ENCODE assay signal across 22 cellular contexts in the genomic region with DNA sequence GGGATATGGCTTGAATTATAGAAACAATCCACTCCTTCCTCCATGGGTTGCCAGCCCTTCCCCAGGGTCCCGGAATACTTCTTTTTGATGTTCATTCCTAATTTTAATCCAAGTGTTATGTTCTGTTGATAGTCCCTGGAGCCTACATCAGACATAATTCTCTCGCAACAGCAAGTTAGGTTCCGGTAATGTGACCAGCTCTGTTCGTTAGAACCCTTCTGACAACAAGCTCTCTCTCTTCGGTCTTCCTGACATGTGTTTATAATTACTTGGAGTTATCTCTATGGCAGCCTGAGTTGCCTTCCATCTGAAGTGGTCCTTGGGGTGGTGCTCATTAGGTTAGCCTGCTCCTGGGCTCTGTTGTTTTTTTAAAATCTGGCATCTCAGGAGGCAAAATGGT.
DNase-seq lines count a peak whose midpoint lies in the region; ATAC-seq and TF ChIP-seq lines count a peak whose summit lies in the region.
"Had no signal": no experiment of that assay in that cellular context is flagged by ENCODE, and none has a peak within 500 bp of the region (broad histone marks: within the 10 kb centered on the region; RNA-seq: fewer than 3 reads in every experiment).

No MANE protein-coding gene starts in this region.

- H3K4me3 ChIP-seq in IMR-90 (ENCODE audit: insufficient read depth, low read depth, low read length) (no peak overlapping the region), smooth muscle cell (no peak overlapping the region), foreskin fibroblast (ENCODE audit: low read depth in 1 of 2, low read length in 2 of 2) (no peak overlapping the region)
- H3K4me3 ChIP-seq: colonic mucosa, right lobe of liver, thyroid gland had no signal

- peaks cover 28% of the 10 kb centered on the region for H3K9me3 Mint-ChIP-seq in activated T-cell treated with anti-CD3 and anti-CD28 coated beads, Interleukin-2, amount 50 U/mL, for 24 hours
- H3K9me3 Mint-ChIP-seq in activated T-cell treated with anti-CD3 and anti-CD28 coated beads, Interleukin-2, amount 50 U/mL, for 4 hours, result peaks cover 8% of the 10 kb centered on the region
- peaks cover 10% of the 10 kb centered on the region for H3K9me3 Mint-ChIP-seq in activated CD8-positive, alpha-beta T cell treated with anti-CD3 and anti-CD28 coated beads for 36 hours

- H2AK5ac ChIP-seq in IMR-90 (ENCODE audit: low read depth, low read length), result no peak overlapping the region

- H3K14ac ChIP-seq in IMR-90 (replicated peaks; ENCODE audit: low read depth, low read length), result peak overlapping the region; percentile 2; the same call in 1 of the 2 replicates

- peaks cover 36% of the 10 kb centered on the region for H3K36me3 Mint-ChIP-seq in activated T-cell treated with anti-CD3 and anti-CD28 coated beads, Interleukin-2, amount 50 U/mL, for 24 hours (ENCODE audit: low read depth)
- H3K36me3 Mint-ChIP-seq in activated T-cell treated with anti-CD3 and anti-CD28 coated beads, Interleukin-2, amount 50 U/mL, for 4 hours (ENCODE audit: insufficient read depth), result peaks cover 4% of the 10 kb centered on the region
- H3K36me3 Mint-ChIP-seq in activated CD8-positive, alpha-beta T cell treated with anti-CD3 and anti-CD28 coated beads for 36 hours (ENCODE audit: low read depth), result peaks cover 3% of the 10 kb centered on the region

- H2BK120ac ChIP-seq in IMR-90 (ENCODE audit: low read depth, low read length), result 0 out of 2 replicates have a peak overlapping the region, but pooled peaks have one; percentile 25

- no peak overlapping the region for H2BK5ac ChIP-seq in IMR-90 (ENCODE audit: low read depth, low read length, poor library complexity, severe bottlenecking)

- intact Hi-C loops in IMR-90 (cut with micrococcal nuclease), result no loop called here
- intact Hi-C loops in activated CD8-positive, alpha-beta T cell treated with anti-CD3 and anti-CD28 coated beads for 36 hours (cut with micrococcal nuclease), result no loop called here

- H2BK20ac ChIP-seq in IMR-90 (ENCODE audit: low read depth, low read length), result no peak overlapping the region

- peaks cover 96% of the 10 kb centered on the region for H3K4me1 Mint-ChIP-seq in activated T-cell treated with anti-CD3 and anti-CD28 coated beads, Interleukin-2, amount 50 U/mL, for 24 hours (ENCODE audit: low read depth)
- peaks cover 76% of the 10 kb centered on the region for H3K4me1 Mint-ChIP-seq in activated T-cell treated with anti-CD3 and anti-CD28 coated beads, Interleukin-2, amount 50 U/mL, for 4 hours (ENCODE audit: low read depth)
- peaks cover 69% of the 10 kb centered on the region for H3K4me1 Mint-ChIP-seq in activated CD8-positive, alpha-beta T cell treated with anti-CD3 and anti-CD28 coated beads for 36 hours (ENCODE audit: low read depth)

- TF ChIP-seq CTCF in IMR-90 (conservative IDR thresholded peaks at IDR 0.05; ENCODE audit: low read depth, low read length) (no peak), smooth muscle cell (IDR thresholded peaks at IDR 0.05; ENCODE audit: borderline replicate concordance, insufficient read depth, poor library complexity, severe bottlenecking) (no peak), foreskin fibroblast (IDR thresholded peaks at IDR 0.05; ENCODE audit: low read depth, low read length) (no peak)
- TF ChIP-seq CTCF in activated CD8-positive, alpha-beta T cell treated with anti-CD3 and anti-CD28 coated beads for 36 hours (IDR thresholded peaks at IDR 0.05), result no peak

- POLR2A ChIA-PET in IMR-90 (lab: Charles Lee; ENCODE audit: unreplicated experiment), result no interaction called here
- POLR2A ChIA-PET in activated CD8-positive, alpha-beta T cell treated with anti-CD3 and anti-CD28 coated beads for 36 hours (lab: Charles Lee), result interaction anchor here (1.4 kb wide), 1 partner anchor 9 kb away, joined by 3 read pairs; no protein-coding TSS in a partner anchor

- BruUV-seq in IMR-90 (replicated peaks; lab: Mats Ljungman, UMichigan), result no TSS peak

- H3K18ac ChIP-seq in IMR-90 (ENCODE audit: low read depth, low read length), result no peak overlapping the region

- 100% methylated on average over 3 of the region's 5 CpGs; no CpG with 5 or more reads in 1 of the 2 experiments for WGBS in IMR-90 (ENCODE audit: extremely low coverage in 2 of 2, insufficient read length in 1 of 2), 2 experiments
- 63% methylated on average over 5 of the region's 5 CpGs for WGBS in smooth muscle cell (ENCODE audit: low lambda C conversion rate)

- no peak for TF ChIP-seq POLR2A in IMR-90 (IDR thresholded peaks at IDR 0.05; ENCODE audit: low read depth, low read length)

- H4K91ac ChIP-seq in IMR-90 (ENCODE audit: insufficient read depth, low read depth, low read length), result no peak overlapping the region

- peaks cover 7% of the 10 kb centered on the region for H3F3A ChIP-seq in smooth muscle cell (ENCODE audit: low read depth)

- H3K23ac ChIP-seq in IMR-90 (ENCODE audit: low read depth, low read length), result no peak overlapping the region

- peaks cover 16% of the 10 kb centered on the region for H3K4me1 ChIP-seq in IMR-90 (ENCODE audit: control insufficient read depth, insufficient read depth, low read length)
- peaks cover 11% of the 10 kb centered on the region for H3K4me1 ChIP-seq in smooth muscle cell (ENCODE audit: low read depth)
- H3K4me1 ChIP-seq: colonic mucosa, right lobe of liver, thyroid gland had no signal

- H3K9me3 ChIP-seq in IMR-90 (ENCODE audit: control insufficient read depth, insufficient read depth, low read length) (no peaks in the 10 kb centered on the region), smooth muscle cell (replicated peaks; ENCODE audit: low read depth) (no peaks in the 10 kb centered on the region)
- H3K9me3 ChIP-seq: colonic mucosa, right lobe of liver, thyroid gland had no signal

- H3K4me2 ChIP-seq in IMR-90 (ENCODE audit: low read depth, low read length) (no peak overlapping the region), smooth muscle cell (no peak overlapping the region)

- H3K4me3 Mint-ChIP-seq in activated T-cell treated with anti-CD3 and anti-CD28 coated beads, Interleukin-2, amount 50 U/mL, for 24 hours, result no peak overlapping the region
- no peak overlapping the region for H3K4me3 Mint-ChIP-seq in activated T-cell treated with anti-CD3 and anti-CD28 coated beads, Interleukin-2, amount 50 U/mL, for 4 hours
- no peak overlapping the region for H3K4me3 Mint-ChIP-seq in activated CD8-positive, alpha-beta T cell treated with anti-CD3 and anti-CD28 coated beads for 36 hours
- H3K4me3 Mint-ChIP-seq: T-helper 17 cell had no signal

- peaks cover 0 to 9% of the 10 kb centered on the region in 2 experiments; a peak in 2 of 4 replicates for H3K79me1 ChIP-seq in IMR-90 (ENCODE audit: low read depth in 1 of 2, low read length in 2 of 2)

- peaks cover 18% of the 10 kb centered on the region for H3K9me1 ChIP-seq in IMR-90 (ENCODE audit: insufficient read depth, low read length)

- no peak for TF ChIP-seq RAD21 in IMR-90 (IDR thresholded peaks at IDR 0.05; ENCODE audit: low read length)

- H3K36me3 ChIP-seq in IMR-90 (ENCODE audit: control insufficient read depth, insufficient read depth, low read length) (no peaks in the 10 kb centered on the region), smooth muscle cell (ENCODE audit: low read depth) (no peaks in the 10 kb centered on the region)
- H3K36me3 ChIP-seq: colonic mucosa, right lobe of liver, thyroid gland had no signal

- no peak overlapping the region for H3K9ac ChIP-seq in IMR-90 (ENCODE audit: low read depth, low read length)
- no peak overlapping the region for H3K9ac ChIP-seq in smooth muscle cell (ENCODE audit: low read depth)

- H3K79me2 ChIP-seq in smooth muscle cell (ENCODE audit: low read depth), result no peaks in the 10 kb centered on the region

- dilution Hi-C loops in IMR-90 (cut with HindIII; ENCODE audit: low sequenced_read_pairs, unreplicated experiment), result no loop called here

- H4K8ac ChIP-seq in IMR-90 (ENCODE audit: low read depth in 2 of 2, low read length in 2 of 2), result no peak overlapping the region; a peak in 1 of 4 replicates

- peak overlapping the region; percentile 29; the same call in 2 of the 3 replicates for H2BK15ac ChIP-seq in IMR-90 (ENCODE audit: low read depth, low read length)

- H4K20me1 ChIP-seq in IMR-90 (ENCODE audit: insufficient read depth, low read length), result no peaks in the 10 kb centered on the region
- H4K20me1 ChIP-seq in smooth muscle cell (ENCODE audit: low read depth), result no peaks in the 10 kb centered on the region

- no peak overlapping the region for H3K4ac ChIP-seq in IMR-90 (ENCODE audit: low read depth, low read length)

- H3K56ac ChIP-seq in IMR-90 (ENCODE audit: extremely low read depth, insufficient read depth, low read length), result no peak overlapping the region

- in situ Hi-C loops in IMR-90 (cut with MboI; ENCODE audit: low sequenced_read_pairs), result no loop called here

- H4K5ac ChIP-seq in IMR-90 (ENCODE audit: low read depth, low read length), result no peak overlapping the region

- no peaks in the 10 kb centered on the region for H3K27me3 ChIP-seq in IMR-90 (ENCODE audit: control insufficient read depth, insufficient read depth, low read length)
- H3K27me3 ChIP-seq in smooth muscle cell (ENCODE audit: low read depth), result no peaks in the 10 kb centered on the region
- H3K27me3 ChIP-seq: colonic mucosa, right lobe of liver, thyroid gland had no signal

- H2AFZ ChIP-seq in IMR-90 (replicated peaks; ENCODE audit: low read length, poor library complexity) (no peak overlapping the region), smooth muscle cell (ENCODE audit: low read depth) (peak overlapping the region; percentile 14)

- no peak overlapping the region for H2AK9ac ChIP-seq in IMR-90 (replicated peaks; ENCODE audit: low read depth, low read length, poor library complexity)

- peak overlapping the region; percentile 90 for H3K27ac Mint-ChIP-seq in activated T-cell treated with anti-CD3 and anti-CD28 coated beads, Interleukin-2, amount 50 U/mL, for 24 hours
- H3K27ac Mint-ChIP-seq in activated CD8-positive, alpha-beta T cell treated with anti-CD3 and anti-CD28 coated beads for 36 hours, result peak overlapping the region; percentile 65
- H3K27ac Mint-ChIP-seq: T-helper 17 cell had no signal

- CTCF ChIA-PET in IMR-90 (lab: Yijun Ruan, JAX), result no interaction called here
- CTCF ChIA-PET in activated CD8-positive, alpha-beta T cell treated with anti-CD3 and anti-CD28 coated beads for 36 hours (lab: Charles Lee), result no interaction called here

- ATAC-seq in activated T-cell treated with anti-CD3 and anti-CD28 coated beads, Interleukin-2, amount 50 U/mL, for 4 hours, result no peak
- no peak for ATAC-seq in IMR-90 (ENCODE audit: low read depth)
- no peak for ATAC-seq in activated CD8-positive, alpha-beta T cell treated with anti-CD3 and anti-CD28 coated beads for 36 hours
- ATAC-seq: left cardiac atrium, T-helper 17 cell had no signal

- H3K27ac ChIP-seq in IMR-90 (ENCODE audit: insufficient read depth, low read length), result no peak overlapping the region
- no peak overlapping the region for H3K27ac ChIP-seq in smooth muscle cell (ENCODE audit: low read depth)
- H3K27ac ChIP-seq: colonic mucosa, right lobe of liver, thyroid gland had no signal

- no peaks in the 10 kb centered on the region for H3K27me3 Mint-ChIP-seq in activated T-cell treated with anti-CD3 and anti-CD28 coated beads, Interleukin-2, amount 50 U/mL, for 24 hours
- H3K27me3 Mint-ChIP-seq in activated T-cell treated with anti-CD3 and anti-CD28 coated beads, Interleukin-2, amount 50 U/mL, for 4 hours (ENCODE audit: low read depth), result no peaks in the 10 kb centered on the region
- no peaks in the 10 kb centered on the region for H3K27me3 Mint-ChIP-seq in activated CD8-positive, alpha-beta T cell treated with anti-CD3 and anti-CD28 coated beads for 36 hours
- H3K27me3 Mint-ChIP-seq: T-helper 17 cell had no signal

- no peak for DNase-seq in activated T-cell treated with anti-CD3 and anti-CD28 coated beads, Interleukin-2, amount 50 U/mL, for 24 hours
- DNase-seq in activated T-cell treated with anti-CD3 and anti-CD28 coated beads, Interleukin-2, amount 50 U/mL, for 4 hours, result no peak
- DNase-seq in IMR-90 (no peak), smooth muscle cell (lab: John Stamatoyannopoulos, UW; ENCODE audit: unreplicated experiment) (no peak), NCI-H2196 treated with DMSO at 0.1 percent for 48 hours (lab: John Stamatoyannopoulos, UW; ENCODE audit: unreplicated experiment) (no peak), foreskin fibroblast (no peak), DMS114 treated with DMSO at 0.1 percent for 48 hours (lab: John Stamatoyannopoulos, UW; ENCODE audit: unreplicated experiment) (no peak)
- no peak for DNase-seq in activated CD8-positive, alpha-beta T cell treated with anti-CD3 and anti-CD28 coated beads for 36 hours
- DNase-seq: activated CD4-positive, CD25-positive, alpha-beta regulatory T cell treated with anti-CD3 and anti-CD28 coated beads, Interleukin-2, amount 50 U/mL, for 72 hours; colonic mucosa; DMS153; foreskin melanocyte; HCEC 1CT; Kasumi-1; left cardiac atrium; NCI-H1694 treated with DMSO at 0.1 percent for 48 hours; NCI-H82; right lobe of liver; RPMI8226; stimulated activated CD4-positive, alpha-beta T cell treated with anti-CD3 and anti-CD28 coated beads, Interleukin-2, amount 100 ng/mL, for 48 hours; T-helper 17 cell; thyroid gland had no signal
